Comparison of ENCODE assay signal across 17 cellular contexts in genomic region chrX:144916785-144917184, GRCh38.
DNase-seq lines count a peak whose midpoint lies in the region; ATAC-seq lines count a peak whose summit lies in the region.
"Had no signal": no experiment of that assay in that cellular context is flagged by ENCODE, and none has a peak within 500 bp of the region (broad histone marks: within the 10 kb centered on the region; RNA-seq: fewer than 3 reads in every experiment).

No MANE protein-coding gene starts in this region.

- H3K79me1 ChIP-seq in mesendoderm (ENCODE audit: low read length) = no peaks in the 10 kb centered on the region

- no peak overlapping the region for H3K27ac Mint-ChIP-seq in CD8-positive, alpha-beta memory T cell
- H3K27ac Mint-ChIP-seq: CD8-positive, alpha-beta T cell; HFFc6 had no signal

- CTCF ChIA-PET in CD8-positive, alpha-beta memory T cell (lab: Charles Lee) = no interaction called here

- no peak overlapping the region for H3K18ac ChIP-seq in mesendoderm (ENCODE audit: low read length)

- H3K23ac ChIP-seq in mesendoderm (ENCODE audit: low read length) = no peak overlapping the region

- H2BK120ac ChIP-seq in mesendoderm (ENCODE audit: low read depth, low read length) = no peak overlapping the region

- no peak overlapping the region for H4K5ac ChIP-seq in mesendoderm (ENCODE audit: low read length)

- H3K4me3 ChIP-seq in mesendoderm (ENCODE audit: low read length) = no peak overlapping the region
- no peak overlapping the region for H3K4me3 ChIP-seq in CD8-positive, alpha-beta memory T cell (ENCODE audit: low read length)
- H3K4me3 ChIP-seq: GM12878, HAP-1 had no signal

- no peak overlapping the region for H3K27ac ChIP-seq in mesendoderm (ENCODE audit: low read depth, low read length)
- no peak overlapping the region for H3K27ac ChIP-seq in CD8-positive, alpha-beta memory T cell (ENCODE audit: low read depth, low read length)
- H3K27ac ChIP-seq: C4-2B had no signal

- H2BK15ac ChIP-seq in mesendoderm (replicated peaks; ENCODE audit: low read depth) = no peak overlapping the region

- H4K8ac ChIP-seq in mesendoderm (ENCODE audit: low read depth, low read length) = no peak overlapping the region

- H3K9me3 ChIP-seq in CD8-positive, alpha-beta memory T cell (ENCODE audit: low read length) = no peaks in the 10 kb centered on the region
- H3K9me3 ChIP-seq: BE2C, Caco-2, HAP-1 had no signal

- POLR2A ChIA-PET in CD8-positive, alpha-beta memory T cell (lab: Charles Lee) = no interaction called here

- no peak overlapping the region for H3K56ac ChIP-seq in mesendoderm (ENCODE audit: low read length)

- no peaks in the 10 kb centered on the region for H3K36me3 Mint-ChIP-seq in CD8-positive, alpha-beta memory T cell
- H3K36me3 Mint-ChIP-seq: CD8-positive, alpha-beta T cell had no signal

- H3K79me2 ChIP-seq in mesendoderm (ENCODE audit: control insufficient read depth, insufficient read depth, low read length) = no peaks in the 10 kb centered on the region

- H2BK5ac ChIP-seq in mesendoderm (ENCODE audit: low read length) = no peak overlapping the region

- no peaks in the 10 kb centered on the region for H3K4me1 Mint-ChIP-seq in CD8-positive, alpha-beta memory T cell

- no peak overlapping the region for H3K4me3 Mint-ChIP-seq in CD8-positive, alpha-beta memory T cell
- H3K4me3 Mint-ChIP-seq: CD8-positive, alpha-beta T cell; HFFc6 had no signal

- no peak for ATAC-seq in GM18868 (IDR thresholded peaks at IDR 0.05; ENCODE audit: unreplicated experiment)
- ATAC-seq: CD8-positive, alpha-beta T cell; GM12878; HepG2 had no signal

- WGBS in mesendoderm (ENCODE audit: extremely low coverage, insufficient coverage, low lambda C conversion rate) = no CpG with 5 or more reads among the region's 2 CpGs

- H3K4ac ChIP-seq in mesendoderm (ENCODE audit: low read depth, low read length) = no peak overlapping the region

- no peaks in the 10 kb centered on the region for H3K27me3 Mint-ChIP-seq in CD8-positive, alpha-beta memory T cell

- H2AK5ac ChIP-seq in mesendoderm (ENCODE audit: low read length) = no peak overlapping the region

- H3K9me3 Mint-ChIP-seq in CD8-positive, alpha-beta memory T cell = peaks cover 0 to 4% (median 0%) of the 10 kb centered on the region in 5 donors

- H3K4me2 ChIP-seq in mesendoderm (ENCODE audit: low read length) = no peak overlapping the region

- no peaks in the 10 kb centered on the region for H3K36me3 ChIP-seq in mesendoderm (ENCODE audit: control insufficient read depth, insufficient read depth, low read length)
- no peaks in the 10 kb centered on the region for H3K36me3 ChIP-seq in CD8-positive, alpha-beta memory T cell (ENCODE audit: insufficient read depth, low read length)
- H3K36me3 ChIP-seq: BE2C, HAP-1 had no signal

- DNase-seq in ELR (ENCODE audit: low read depth) = peak; percentile 3
- DNase-seq in LHCN-M2 (ENCODE audit: low read depth) = peak; percentile 0
- peak; percentile 3 for DNase-seq in RPMI7951 (ENCODE audit: low read depth)
- DNase-seq in mesendoderm = peak; percentile 25
- no peak for DNase-seq in middle frontal gyrus (ENCODE audit: extremely low spot score, low spot score)
- DNase-seq in CD8-positive, alpha-beta memory T cell = no peak
- DNase-seq in SIG-M5 (lab: John Stamatoyannopoulos, UW) = no peak
- DNase-seq: BE2C; Caco-2; CD8-positive, alpha-beta T cell; GOT3; HFFc6 had no signal

- H3K4me1 ChIP-seq in mesendoderm (ENCODE audit: control insufficient read depth, low read depth, low read length) = no peaks in the 10 kb centered on the region
- H3K4me1 ChIP-seq in CD8-positive, alpha-beta memory T cell (ENCODE audit: insufficient read depth, low read length) = no peaks in the 10 kb centered on the region
- H3K4me1 ChIP-seq: BE2C, Caco-2, HAP-1 had no signal

- no peak overlapping the region for H3K9ac ChIP-seq in mesendoderm (ENCODE audit: low read length)

- H3K27me3 ChIP-seq in mesendoderm (ENCODE audit: insufficient read depth, low read length, poor library complexity) = no peaks in the 10 kb centered on the region
- H3K27me3 ChIP-seq in CD8-positive, alpha-beta memory T cell (ENCODE audit: insufficient read depth, low read length, poor library complexity, severe bottlenecking) = no peaks in the 10 kb centered on the region
- H3K27me3 ChIP-seq: BE2C had no signal

Comparison
In these comparisons a context has a peak if more than half of its experiments do, and no peak if none do; other contexts are left out.
1. DNase-seq: peak in ELR (single experiment), LHCN-M2 (single experiment), RPMI7951 (single experiment) and mesendoderm (single experiment); none in middle frontal gyrus (single experiment), CD8-positive, alpha-beta memory T cell (0 of 5) and SIG-M5 (single experiment).